Comparison of ENCODE assay signal across 9 cellular contexts in the genomic region with DNA sequence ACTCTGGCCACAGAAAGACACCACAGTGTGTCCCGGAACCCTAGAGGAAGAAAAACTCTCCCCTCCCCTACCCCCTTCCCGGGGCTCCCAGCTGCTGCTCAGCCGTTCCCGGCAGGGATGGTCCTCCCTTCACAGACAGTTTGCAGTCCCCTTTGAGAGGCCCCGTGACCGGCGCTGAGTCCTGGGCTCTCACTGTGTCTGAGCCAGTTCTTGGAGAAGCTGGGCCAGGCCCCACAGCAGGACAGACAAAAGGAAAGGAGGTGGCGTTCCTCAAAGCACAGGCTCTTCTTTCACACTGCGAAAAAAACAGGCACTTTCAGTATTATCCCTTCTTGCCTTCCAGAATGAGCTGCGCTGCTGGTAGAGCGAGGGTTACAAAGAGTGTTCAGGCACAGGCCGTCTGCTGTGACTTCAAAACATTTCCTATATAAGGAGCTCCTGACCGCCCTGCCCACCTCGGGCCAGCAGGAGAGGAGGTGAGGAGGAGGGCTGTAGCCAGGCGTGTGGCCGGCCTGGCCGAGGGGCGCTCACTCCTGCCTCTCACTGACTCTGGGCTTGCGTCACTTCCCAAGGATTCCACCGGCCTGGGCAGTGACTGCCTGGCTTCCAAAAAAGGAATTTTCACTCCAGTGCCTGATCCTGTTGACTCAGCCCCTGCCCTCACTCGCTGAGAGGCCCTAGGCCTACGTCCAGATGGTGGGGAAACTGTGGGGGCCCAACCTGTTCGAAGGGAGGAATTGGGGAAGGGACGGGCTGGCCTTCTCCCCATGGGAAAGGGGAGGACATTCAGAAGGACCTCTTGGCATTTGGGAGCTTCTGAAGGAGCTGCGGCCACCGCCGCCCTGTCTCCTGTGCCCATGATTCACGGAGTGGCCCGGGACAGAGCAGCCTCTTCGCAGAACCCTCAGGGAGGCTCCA. TPM values are rescaled to one million over a fixed set of nuclear protein-coding genes. Genes with fewer than 3 reads are reported as not detected.
A peak's percentile ranks its signal among the peaks of the same experiment; 100 is the strongest.
DNase-seq lines count a peak whose midpoint lies in the region; ATAC-seq and TF ChIP-seq lines count a peak whose summit lies in the region.
"Had no signal": no experiment of that assay in that cellular context is flagged by ENCODE, and none has a peak within 500 bp of the region (broad histone marks: within the 10 kb centered on the region; RNA-seq: fewer than 3 reads in every experiment).

No MANE protein-coding gene starts in this region.

- no peaks in the 10 kb centered on the region for H3K4me1 Mint-ChIP-seq in activated T-helper 17 cell treated with anti-CD3 and anti-CD28 coated beads, Interleukin-2, amount 50 U/mL, for 72 hours

- TF ChIP-seq POLR2A in body of pancreas (IDR thresholded peaks at IDR 0.05), result peak in 2 of 3 donors; percentile 19 to 24

- H3K4me3 ChIP-seq in body of pancreas (no peak overlapping the region), hepatocyte (no peak overlapping the region), A673 (ENCODE audit: low read depth, low read length, poor library complexity, severe bottlenecking) (no peak overlapping the region)

- H3K27me3 ChIP-seq in body of pancreas (no peaks in the 10 kb centered on the region), hepatocyte (no peaks in the 10 kb centered on the region), A673 (replicated peaks; ENCODE audit: insufficient read depth, low read depth, low read length, poor library complexity) (no peaks in the 10 kb centered on the region)

- H3K36me3 ChIP-seq in body of pancreas (replicated peaks in 1 of 2; ENCODE audit: insufficient read depth in 1 of 2, low read depth in 2 of 2) (no peaks in the 10 kb centered on the region), hepatocyte (replicated peaks; ENCODE audit: insufficient read depth, low read depth) (no peaks in the 10 kb centered on the region), A673 (ENCODE audit: insufficient read depth, low read length, poor library complexity, severe bottlenecking) (no peaks in the 10 kb centered on the region)

- intact Hi-C loops in body of pancreas (cut with DNase I) (no loop called here), A673 (cut with micrococcal nuclease; ENCODE audit: unreplicated experiment) (loop anchor here (5.0 kb wide), 1 partner anchor 373 kb away; no protein-coding TSS in a partner anchor)

- H3K9me3 Mint-ChIP-seq in activated T-helper 17 cell treated with anti-CD3 and anti-CD28 coated beads, Interleukin-2, amount 50 U/mL, for 72 hours, result no peaks in the 10 kb centered on the region
- H3K9me3 Mint-ChIP-seq: T-helper 1 cell treated with Interleukin-12 subunit alpha and Interleukin-12 subunit beta and Interleukin-4 antibody, amounts not matched to agents 30 μg/mL and 1 μg/mL, for 36 hours had no signal

- no peak overlapping the region for H3K27ac Mint-ChIP-seq in activated T-helper 17 cell treated with anti-CD3 and anti-CD28 coated beads, Interleukin-2, amount 50 U/mL, for 72 hours
- H3K27ac Mint-ChIP-seq: T-helper 1 cell treated with Interleukin-12 subunit alpha and Interleukin-12 subunit beta and Interleukin-4 antibody, amounts not matched to agents 30 μg/mL and 1 μg/mL, for 36 hours had no signal

- CTCF ChIA-PET in A673 (lab: Charles Lee), result interaction anchor here (0.6 kb wide), 2 partner anchors 8 to 9 kb away, joined by 3 to 4 read pairs; no protein-coding TSS in a partner anchor

- peak overlapping the region in 3 of 4 donors; percentile 16 to 64 (median 49) for H3K27ac ChIP-seq in body of pancreas
- peak overlapping the region; percentile 93 for H3K27ac ChIP-seq in hepatocyte
- no peak overlapping the region for H3K27ac ChIP-seq in A673 (ENCODE audit: low read depth, low read length, poor library complexity, severe bottlenecking)

- H3K9me3 ChIP-seq in body of pancreas, result no peaks in the 10 kb centered on the region
- no peaks in the 10 kb centered on the region for H3K9me3 ChIP-seq in hepatocyte (ENCODE audit: low read depth)
- no peaks in the 10 kb centered on the region for H3K9me3 ChIP-seq in A673 (ENCODE audit: low read depth, low read length, poor library complexity, severe bottlenecking)

- peaks cover 6% of the 10 kb centered on the region for H3K27me3 Mint-ChIP-seq in activated T-helper 17 cell treated with anti-CD3 and anti-CD28 coated beads, Interleukin-2, amount 50 U/mL, for 72 hours

- no peaks in the 10 kb centered on the region for H3K36me3 Mint-ChIP-seq in activated T-helper 17 cell treated with anti-CD3 and anti-CD28 coated beads, Interleukin-2, amount 50 U/mL, for 72 hours (ENCODE audit: low read depth)

- peak overlapping the region; percentile 23 for H2AFZ ChIP-seq in hepatocyte

- no peak overlapping the region for H3K4me3 Mint-ChIP-seq in activated T-helper 17 cell treated with anti-CD3 and anti-CD28 coated beads, Interleukin-2, amount 50 U/mL, for 72 hours
- H3K4me3 Mint-ChIP-seq: T-helper 1 cell treated with Interleukin-12 subunit alpha and Interleukin-12 subunit beta and Interleukin-4 antibody, amounts not matched to agents 30 μg/mL and 1 μg/mL, for 36 hours had no signal

- 68 to 75% methylated on average over 20 to 30 of the region's 30 CpGs for WGBS in body of pancreas, 2 donors
- WGBS in hepatocyte (ENCODE audit: low lambda C conversion rate, missing lambda C conversion rate), result 42% methylated on average over 28 of the region's 30 CpGs

- no peak for TF ChIP-seq CTCF in body of pancreas (IDR thresholded peaks at IDR 0.05)
- TF ChIP-seq CTCF in hepatocyte (IDR thresholded peaks at IDR 0.05; ENCODE audit: poor library complexity), result no peak
- TF ChIP-seq CTCF in A673 (conservative IDR thresholded peaks at IDR 0.05; ENCODE audit: low read depth, low read length), result no peak

- no peaks in the 10 kb centered on the region for H4K20me1 ChIP-seq in hepatocyte (ENCODE audit: insufficient read depth, poor library complexity, severe bottlenecking)

- no TSS peak for BruUV-seq in A673 (replicated peaks; lab: Mats Ljungman, UMichigan)

- POLR2A ChIA-PET in A673 (lab: Charles Lee; ENCODE audit: low non-redundant PET), result no interaction called here

- ATAC-seq in body of pancreas (peak; percentile 71), HG03354 (IDR thresholded peaks at IDR 0.05; ENCODE audit: poor library complexity, severe bottlenecking, unreplicated experiment) (no peak)
- ATAC-seq in activated T-helper 17 cell treated with anti-CD3 and anti-CD28 coated beads, Interleukin-2, amount 50 U/mL, for 72 hours (replicated peaks), result no peak

- H3K79me2 ChIP-seq in hepatocyte, result no peaks in the 10 kb centered on the region

- H3K4me1 ChIP-seq in body of pancreas (no peaks in the 10 kb centered on the region), hepatocyte (ENCODE audit: insufficient read depth) (peaks cover 20% of the 10 kb centered on the region), A673 (ENCODE audit: insufficient read depth, low read length, poor library complexity, severe bottlenecking) (no peaks in the 10 kb centered on the region)

- DNase-seq in GM04504 (ENCODE audit: low read depth) (peak; percentile 91), body of pancreas (peak in 3 of 4 donors; percentile 33 to 44 (median 44)), hepatocyte (ENCODE audit: low spot score) (peak; percentile 83), retina (peak; percentile 84), DMS 273 (lab: John Stamatoyannopoulos, UW; ENCODE audit: unreplicated experiment) (no peak), A673 (ENCODE audit: low spot score) (no peak)

- H3K9me2 ChIP-seq in hepatocyte (replicated peaks; ENCODE audit: insufficient read depth), result no peaks in the 10 kb centered on the region

- peak overlapping the region; percentile 63 for H3K4me2 ChIP-seq in hepatocyte

RNA-seq across cellular contexts. Expression of gene CIDEA, which starts 24.9 kb away (rescaled TPM):
- total RNA-seq in body of pancreas (10 to 100 TPM in 1 of 2 donors, not detected in 1; 56.7 TPM), hepatocyte (not detected in 2 replicates), A673 (2021) (not detected in 2 replicates)
- polyA plus RNA-seq in hepatocyte, result not detected in 2 replicates
- total RNA-seq in activated T-helper 17 cell treated with anti-CD3 and anti-CD28 coated beads, Interleukin-2, amount 50 U/mL, for 72 hours, result not detected

RNA-seq across cellular contexts. Expression of gene TUBB6, which starts 29.0 kb away (rescaled TPM):
- total RNA-seq in body of pancreas, result 100 to 1,000 TPM in 1 of 2 donors, 10 to 100 TPM in 1; 71.1 to 109 TPM
- total RNA-seq in hepatocyte, result 68.6 and 86.1 TPM in 2 replicates
- 96.3 and 109 TPM in 2 replicates for polyA plus RNA-seq in hepatocyte
- 10 to 100 TPM in 1 of 2 donors, 1 to 10 TPM in 1; 6.9 to 20.4 TPM for total RNA-seq in activated T-helper 17 cell treated with anti-CD3 and anti-CD28 coated beads, Interleukin-2, amount 50 U/mL, for 72 hours
- total RNA-seq in A673 (2021), result 182 and 197 TPM in 2 replicates

Comparison
In these comparisons a context has a peak if more than half of its experiments do, and no peak if none do; other contexts are left out.
1. DNase-seq: peak in GM04504 (single experiment), body of pancreas (3 of 4), hepatocyte (single experiment) and retina (single experiment); none in DMS 273 (single experiment) and A673 (single experiment).